In the genomic region with DNA sequence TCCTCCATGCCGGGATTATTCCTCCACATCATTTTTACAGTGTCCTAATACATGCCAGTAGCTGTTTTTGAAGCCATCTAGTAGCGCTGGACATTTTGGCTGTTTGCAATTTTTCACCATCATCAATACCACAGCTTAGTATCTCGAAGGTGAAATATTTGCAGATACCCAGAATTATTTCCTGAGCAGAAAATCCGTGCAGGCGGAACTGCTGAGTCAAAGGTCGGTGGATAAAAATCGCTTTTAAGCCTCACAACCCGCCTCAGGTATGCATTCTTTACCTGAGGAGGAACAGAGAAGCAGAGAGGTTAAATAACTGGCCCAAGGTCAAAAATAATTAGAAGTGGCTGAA, we compare ENCODE assay signal across 8 cellular contexts. TPM values are rescaled to one million over a fixed set of nuclear protein-coding genes. Genes with fewer than 3 reads are reported as not detected.
A peak's percentile ranks its signal among the peaks of the same experiment; 100 is the strongest.
DNase-seq lines count a peak whose midpoint lies in the region; ATAC-seq, FAIRE-seq and TF ChIP-seq lines count a peak whose summit lies in the region.

No MANE protein-coding gene starts in this region.

- TF ChIP-seq EP300 in HepG2 (IDR thresholded peaks at IDR 0.05; ENCODE audit: low read depth in 2 of 2, low read length in 2 of 2), result no peak
- TF ChIP-seq EP300 in HepG2 (CRISPR knock-in tag; IDR thresholded peaks at IDR 0.05; ENCODE audit: borderline replicate concordance), result no peak

- WGBS in adrenal gland, 4 donors, result 3 to 6% (median 4%) methylated on average over 8 of the region's 8 CpGs
- 1% methylated on average over 8 of the region's 8 CpGs for WGBS in HepG2 (ENCODE audit: low lambda C conversion rate)

- CTCF ChIA-PET in BJ (lab: Yijun Ruan, JAX), result no interaction called here
- CTCF ChIA-PET in HepG2 (lab: Yijun Ruan, JAX; ENCODE audit: low intra/inter-chr PET ratio, low total read pairs), result no interaction called here

- peaks cover 29% of the 10 kb centered on the region for H3K36me3 Mint-ChIP-seq in HFFc6 (ENCODE audit: low read depth)

- TF ChIP-seq POLR2A in adrenal gland (IDR thresholded peaks at IDR 0.05) (no peak), HepG2 (IDR thresholded peaks at IDR 0.05; ENCODE audit: insufficient read depth in 1 of 2, low read depth in 2 of 2, low read length in 2 of 2) (no peak)

- intact Hi-C loops in adrenal gland (cut with DNase I) (no loop called here), HepG2 (cut with micrococcal nuclease; ENCODE audit: unreplicated experiment) (no loop called here), tibial artery (cut with DNase I; ENCODE audit: low total_unique reads) (no loop called here)

- peaks cover 3% of the 10 kb centered on the region; the same call in 1 of the 2 replicates for H3K36me3 ChIP-seq in BJ (ENCODE audit: control insufficient read depth, insufficient read depth, low read length)
- H3K36me3 ChIP-seq in adrenal gland (replicated peaks in 1 of 2), result peaks cover 0 to 7% of the 10 kb centered on the region in 2 donors
- H3K36me3 ChIP-seq in HepG2 (replicated peaks in 1 of 2; ENCODE audit: control insufficient read depth in 1 of 2, insufficient read depth in 2 of 2, low read length in 2 of 2), result peaks cover 2 to 15% of the 10 kb centered on the region in 2 experiments; a peak in 4 of 5 replicates
- H3K36me3 ChIP-seq in tibial artery, result peaks cover 0 to 9% (median 0%) of the 10 kb centered on the region in 3 donors

- FAIRE-seq in HepG2 (lab: Jason Lieb, UNC), result no peak

- H3K27ac Mint-ChIP-seq in HFFc6, result peak overlapping the region; percentile 94

- no peaks in the 10 kb centered on the region for H3K27me3 Mint-ChIP-seq in HFFc6 (ENCODE audit: insufficient read depth)

- POLR2A ChIA-PET in BJ (lab: Charles Lee), result no interaction called here
- POLR2A ChIA-PET in HepG2 (lab: Yijun Ruan, JAX), result no interaction called here

- H3K27me3 ChIP-seq in BJ (ENCODE audit: control insufficient read depth, insufficient read depth, low read length), result no peaks in the 10 kb centered on the region
- no peaks in the 10 kb centered on the region for H3K27me3 ChIP-seq in adrenal gland
- H3K27me3 ChIP-seq in HepG2 (ENCODE audit: control insufficient read depth in 1 of 2, insufficient read depth in 2 of 2, low read length in 2 of 2), result no peaks in the 10 kb centered on the region; a peak in 3 of 5 replicates
- no peaks in the 10 kb centered on the region for H3K27me3 ChIP-seq in tibial artery

- in situ Hi-C loops in HepG2 (cut with HindIII; ENCODE audit: extremely low pct_ligation_motif_present, low pct_unique_long_range_greater_than_20kb), result no loop called here

- no peaks in the 10 kb centered on the region for H3K9me3 Mint-ChIP-seq in HFFc6

- H3K79me2 ChIP-seq in HepG2 (ENCODE audit: insufficient read depth, low read length), result peaks cover 39% of the 10 kb centered on the region

- no peak overlapping the region for H2AFZ ChIP-seq in HepG2 (ENCODE audit: low read length)

- TF ChIP-seq CTCF in BJ (IDR thresholded peaks at IDR 0.05; ENCODE audit: insufficient read depth, low read depth, low read length) (no peak), HFFc6 (IDR thresholded peaks at IDR 0.05) (no peak), adrenal gland (IDR thresholded peaks at IDR 0.05) (no peak), HepG2 (CRISPR knock-in tag; IDR thresholded peaks at IDR 0.05) (no peak), tibial artery (IDR thresholded peaks at IDR 0.05) (no peak)

- BruUV-seq in HepG2 (replicated peaks; lab: Mats Ljungman, UMichigan), result TSS peak; percentile 77

- H3K27ac ChIP-seq in adrenal gland, result peak overlapping the region; percentile 33 to 99 (median 96)
- peak overlapping the region; percentile 87 for H3K27ac ChIP-seq in HepG2 (ENCODE audit: extremely low read length, insufficient read depth, low read length)
- peak overlapping the region; percentile 90 to 96 for H3K27ac ChIP-seq in tibial artery

- peaks cover 19% of the 10 kb centered on the region for H4K20me1 ChIP-seq in HepG2 (ENCODE audit: insufficient read depth, low read length)

- peak overlapping the region; percentile 91 for H3K4me3 ChIP-seq in BJ (ENCODE audit: low read depth, low read length)
- H3K4me3 ChIP-seq in adrenal gland, result peak overlapping the region in 3 of 4 donors; percentile 53 to 96 (median 89)
- H3K4me3 ChIP-seq in HepG2 (replicated peaks in 1 of 3; ENCODE audit: insufficient read depth in 1 of 3, low read depth in 2 of 3, low read length in 3 of 3), result peak overlapping the region; percentile 92 to 99 (median 96)
- H3K4me3 ChIP-seq in tibial artery, result peak overlapping the region; percentile 63 to 82

- no peak for TF ChIP-seq RAD21 in HepG2 (CRISPR knock-in tag; IDR thresholded peaks at IDR 0.05)

- no peak for DNase-seq in BJ (ENCODE audit: low read depth)
- no peak for DNase-seq in HFFc6
- peak in 1 of 7 donors; percentile 10 for DNase-seq in adrenal gland
- no peak for DNase-seq in HepG2 (ENCODE audit: low spot score)
- no peak for DNase-seq in tibial artery
- DNase-seq in middle frontal gyrus (ENCODE audit: extremely low spot score, low spot score), result no peak

- peak overlapping the region; percentile 86 for H3K4me2 ChIP-seq in HepG2 (ENCODE audit: low read depth, low read length)

- ATAC-seq in HepG2 (no peak), HG02852 (IDR thresholded peaks at IDR 0.05; ENCODE audit: unreplicated experiment) (no peak), GM19023 (IDR thresholded peaks at IDR 0.05; ENCODE audit: unreplicated experiment) (no peak)

- H3K4me1 ChIP-seq in adrenal gland (replicated peaks in 1 of 2), result peaks cover 27 to 37% of the 10 kb centered on the region in 2 donors
- peaks cover 52% of the 10 kb centered on the region for H3K4me1 ChIP-seq in HepG2 (ENCODE audit: insufficient read depth, low read length)
- peaks cover 0 to 40% (median 29%) of the 10 kb centered on the region in 4 donors for H3K4me1 ChIP-seq in tibial artery

- no peaks in the 10 kb centered on the region for H3K9me3 ChIP-seq in adrenal gland (replicated peaks in 1 of 3)
- no peaks in the 10 kb centered on the region for H3K9me3 ChIP-seq in HepG2 (ENCODE audit: low read length)
- H3K9me3 ChIP-seq in tibial artery, result no peaks in the 10 kb centered on the region

- H3K9ac ChIP-seq in HepG2 (ENCODE audit: insufficient read depth, low read depth, low read length), result peak overlapping the region; percentile 89

- H3K4me1 Mint-ChIP-seq in HFFc6 (ENCODE audit: low read depth), result peaks cover 39% of the 10 kb centered on the region

- peak overlapping the region; percentile 92 for H3K4me3 Mint-ChIP-seq in HFFc6

TF ChIP-seq in HepG2, 621 proteins besides CTCF, POLR2A, EP300 and RAD21 (continues in another document):
- TF ChIP-seq NCOA2 (CRISPR knock-in tag; IDR thresholded peaks at IDR 0.05) (no peak), PHF21A (CRISPR knock-in tag; IDR thresholded peaks at IDR 0.05) (no peak), THAP7 (CRISPR knock-in tag; IDR thresholded peaks at IDR 0.05) (no peak), ZNF354B (CRISPR knock-in tag; IDR thresholded peaks at IDR 0.05) (no peak)

RNA-seq across cellular contexts. Expression of gene TNRC6A, which starts 0.6 kb away (rescaled TPM):
- polyA plus RNA-seq in BJ (2011; rRNA removed) (44.8 and 49.6 TPM in 2 replicates), adrenal gland (10 to 100 TPM; 38.7 to 69.3 (median 42.3) TPM), HepG2 (2011; rRNA removed) (43.6 and 49.2 TPM in 2 replicates)
- 49.7 and 78.4 TPM in 2 replicates for polyA minus RNA-seq in BJ (2011; rRNA and poly(A)+ RNA removed)
- 10 to 100 TPM; 40.7 to 49.3 (median 41.7) TPM for total RNA-seq in HFFc6 (2021; fragmentation: NEBNext Ultra II Directional; extraction: Animal tissue kit (Norgen Biotek cat#: 25700))
- total RNA-seq in adrenal gland (10 to 100 TPM; 32.0 to 83.3 (median 54.0) TPM), HepG2 (2016; rRNA removed; fragmentation: Illumina TruSeq; extraction: Trizol) (26.7 and 30.9 TPM in 2 replicates)
- total RNA-seq in HepG2 (2016; cell fraction: cytosol; rRNA removed; fragmentation: Illumina TruSeq; extraction: Trizol; ENCODE audit: low read depth), result 6.9 and 8.1 TPM in 2 replicates
- total RNA-seq in HepG2 (2016; cell fraction: insoluble cytoplasmic fraction; rRNA removed; fragmentation: Illumina TruSeq; extraction: Trizol), result 24.9 and 33.4 TPM in 2 replicates
- total RNA-seq in HepG2 (2016; cell fraction: membrane; rRNA removed; fragmentation: Illumina TruSeq; extraction: Trizol), result 10.5 and 13.0 TPM in 2 replicates
- 75.1 and 92.8 TPM in 2 replicates for total RNA-seq in HepG2 (2016; cell fraction: nucleus; rRNA removed; fragmentation: Illumina TruSeq; extraction: Trizol)
- 25.1 and 25.7 TPM in 2 replicates for polyA plus RNA-seq in HepG2 (2011; cell fraction: cytosol; rRNA removed)
- polyA plus RNA-seq in HepG2 (2011; cell fraction: nucleus; rRNA removed), result 154 and 160 TPM in 2 replicates
- polyA plus RNA-seq in HepG2 (2012), result 30.0 and 33.6 TPM in 2 replicates
- 0.53 and 1.5 TPM in 2 replicates for polyA plus RNA-seq in HepG2 (2016; cell fraction: cytosol; fragmentation: Illumina TruSeq; extraction: Trizol; ENCODE audit: low read depth)
- polyA plus RNA-seq in HepG2 (2016; cell fraction: insoluble cytoplasmic fraction; fragmentation: Illumina TruSeq; extraction: Trizol; ENCODE audit: low read depth), result 17.2 and 18.0 TPM in 2 replicates
- 1.1 and 1.6 TPM in 2 replicates for polyA plus RNA-seq in HepG2 (2016; cell fraction: membrane; fragmentation: Illumina TruSeq; extraction: Trizol; ENCODE audit: low read depth)
- polyA plus RNA-seq in HepG2 (2016; cell fraction: nucleus; fragmentation: Illumina TruSeq; extraction: Trizol; ENCODE audit: insufficient read depth, low read depth), result 103 and 113 TPM in 2 replicates
- polyA minus RNA-seq in HepG2 (2011; rRNA and poly(A)+ RNA removed; ENCODE audit: low replicate concordance), result 70.9 TPM in 2 replicates
- polyA minus RNA-seq in HepG2 (2011; cell fraction: cytosol; rRNA and poly(A)+ RNA removed), result 19.3 and 29.4 TPM in 2 replicates
- 205 and 259 TPM in 2 replicates for polyA minus RNA-seq in HepG2 (2011; cell fraction: nucleus; rRNA and poly(A)+ RNA removed)
